16 cellular contexts compared by ENCODE assay signal in genomic region chr11:73171762-73172161, GRCh38. TPM values are rescaled to one million over a fixed set of nuclear protein-coding genes. Genes with fewer than 3 reads are reported as not detected.
"Had no signal": no experiment of that assay in that cellular context is flagged by ENCODE, and none has a peak within 500 bp of the region (broad histone marks: within the 10 kb centered on the region; RNA-seq: fewer than 3 reads in every experiment).

No MANE protein-coding gene starts in this region.

- H3K9me3 Mint-ChIP-seq: activated CD4-positive, alpha-beta memory T cell treated with anti-CD3 and anti-CD28 coated beads, Interleukin-2, amount 10 ng/mL, durations not matched to agents 7 days and 5 days; activated T-cell treated with anti-CD3 and anti-CD28 coated beads, Interleukin-2, amount 50 U/mL, for 24 hours; endodermal cell; natural killer cell treated with Interleukin-12 subunit alpha and Interleukin-12 subunit beta and Interleukin-15 and Interleukin-18, amount 100 ng/mL, for 72 hours; T-helper 1 cell treated with Interleukin-12 subunit alpha and Interleukin-12 subunit beta and Interleukin-4 antibody, amounts not matched to agents 30 μg/mL and 1 μg/mL, for 36 hours; WTC11 had no signal

- H3K4me3 ChIP-seq: cardiac muscle cell, dorsolateral prefrontal cortex had no signal

- H3K27ac Mint-ChIP-seq: activated CD4-positive, alpha-beta memory T cell treated with anti-CD3 and anti-CD28 coated beads, Interleukin-2, amount 10 ng/mL, durations not matched to agents 7 days and 5 days; activated T-cell treated with anti-CD3 and anti-CD28 coated beads, Interleukin-2, amount 50 U/mL, for 24 hours; endodermal cell; T-helper 1 cell treated with Interleukin-12 subunit alpha and Interleukin-12 subunit beta and Interleukin-4 antibody, amounts not matched to agents 30 μg/mL and 1 μg/mL, for 36 hours; WTC11 had no signal

- H3K4me3 Mint-ChIP-seq: activated CD4-positive, alpha-beta memory T cell treated with anti-CD3 and anti-CD28 coated beads, Interleukin-2, amount 10 ng/mL, durations not matched to agents 7 days and 5 days; activated T-cell treated with anti-CD3 and anti-CD28 coated beads, Interleukin-2, amount 50 U/mL, for 24 hours; endodermal cell; natural killer cell treated with Interleukin-12 subunit alpha and Interleukin-12 subunit beta and Interleukin-15 and Interleukin-18, amount 100 ng/mL, for 72 hours; T-helper 1 cell treated with Interleukin-12 subunit alpha and Interleukin-12 subunit beta and Interleukin-4 antibody, amounts not matched to agents 30 μg/mL and 1 μg/mL, for 36 hours; WTC11 had no signal

- ATAC-seq: natural killer cell treated with Interleukin-12 subunit alpha and Interleukin-12 subunit beta and Interleukin-15 and Interleukin-18, amount 100 ng/mL, for 72 hours; WTC11 had no signal

- H3K27me3 Mint-ChIP-seq: activated T-cell treated with anti-CD3 and anti-CD28 coated beads, Interleukin-2, amount 50 U/mL, for 24 hours; natural killer cell treated with Interleukin-12 subunit alpha and Interleukin-12 subunit beta and Interleukin-15 and Interleukin-18, amount 100 ng/mL, for 72 hours had no signal

- H3K27me3 ChIP-seq: cardiac muscle cell, dorsolateral prefrontal cortex had no signal

- DNase-seq: activated CD4-positive, alpha-beta memory T cell treated with anti-CD3 and anti-CD28 coated beads, Interleukin-2, amount 10 ng/mL, durations not matched to agents 7 days and 5 days; activated CD4-positive, alpha-beta T cell treated with anti-CD3 and anti-CD28 coated beads for 4 hours; activated effector memory CD4-positive, alpha-beta T cell treated with Interleukin-2 at 50 U/mL for 16 hours; activated naive CD4-positive, alpha-beta T cell treated with anti-CD3 and anti-CD28 coated beads, Interleukin-2, amount 50 U/mL, for 16 hours; activated T-cell treated with anti-CD3 and anti-CD28 coated beads, Interleukin-2, amount 50 U/mL, for 24 hours; dorsolateral prefrontal cortex; endodermal cell; erythroblast; hypothalamus; posterior cingulate gyrus; retina; small intestine had no signal

- H3K36me3 Mint-ChIP-seq: natural killer cell treated with Interleukin-12 subunit alpha and Interleukin-12 subunit beta and Interleukin-15 and Interleukin-18, amount 100 ng/mL, for 72 hours; WTC11 had no signal

- H3K36me3 ChIP-seq: cardiac muscle cell had no signal

- H3K27ac ChIP-seq: cardiac muscle cell, dorsolateral prefrontal cortex had no signal

RNA-seq across cellular contexts. Expression of gene P2RY2, which starts 46.3 kb away (rescaled TPM):
- total RNA-seq: activated CD4-positive, alpha-beta memory T cell treated with anti-CD3 and anti-CD28 coated beads, Interleukin-2, amount 10 ng/mL, durations not matched to agents 7 days and 5 days had no signal
